ENCODE assay signal across 8 cellular contexts in the genomic region with DNA sequence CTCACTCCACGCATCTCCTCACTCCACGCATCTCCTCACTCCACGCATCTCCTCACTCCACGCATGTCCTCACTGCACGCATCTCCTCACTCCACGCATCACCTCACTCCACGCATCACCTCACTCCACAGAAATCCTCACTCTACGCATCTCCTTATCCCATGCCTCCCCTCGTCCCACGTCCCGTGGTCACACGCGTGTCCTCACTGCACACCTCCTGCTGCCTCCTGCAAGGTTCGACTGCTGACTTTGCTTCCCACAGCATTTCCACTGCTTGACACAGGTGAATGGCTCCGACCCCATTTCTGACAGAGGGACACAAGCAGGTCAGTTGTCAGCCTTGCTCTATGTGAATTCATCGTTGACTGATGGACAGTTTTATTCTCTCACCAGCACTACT.
"Had no signal": no experiment of that assay in that cellular context is flagged by ENCODE, and none has a peak within 500 bp of the region (broad histone marks: within the 10 kb centered on the region; RNA-seq: fewer than 3 reads in every experiment).

No MANE protein-coding gene starts in this region.

- H3K27ac Mint-ChIP-seq: mesothelial cell of epicardium had no signal

- ATAC-seq: esophagus mucosa; pancreas; stimulated activated naive CD8-positive, alpha-beta T cell treated with anti-CD3 and anti-CD28 coated beads, Interleukin-15, Interleukin-2, amounts not matched to agents 100 U/mL and 50 U/mL, for 24 hours had no signal

- H3K4me1 Mint-ChIP-seq: mesothelial cell of epicardium had no signal

- H3K4me3 Mint-ChIP-seq: mesothelial cell of epicardium had no signal

- H3K9me3 Mint-ChIP-seq: mesothelial cell of epicardium had no signal

- DNase-seq: activated CD4-positive, CD25-positive, alpha-beta regulatory T cell; activated naive CD4-positive, alpha-beta T cell treated with anti-CD3 and anti-CD28 coated beads, Interleukin-2, amount 50 U/mL, for 16 hours; adrenal gland; stimulated activated CD4-positive, alpha-beta T cell treated with anti-CD3 and anti-CD28 coated beads, Interleukin-4, amount 100 ng/mL, for 24 hours; stimulated activated naive CD8-positive, alpha-beta T cell treated with anti-CD3 and anti-CD28 coated beads, Interleukin-15, Interleukin-2, amounts not matched to agents 100 U/mL and 50 U/mL, for 24 hours had no signal
